Comparison of ENCODE assay signal across 31 cellular contexts in the genomic region with DNA sequence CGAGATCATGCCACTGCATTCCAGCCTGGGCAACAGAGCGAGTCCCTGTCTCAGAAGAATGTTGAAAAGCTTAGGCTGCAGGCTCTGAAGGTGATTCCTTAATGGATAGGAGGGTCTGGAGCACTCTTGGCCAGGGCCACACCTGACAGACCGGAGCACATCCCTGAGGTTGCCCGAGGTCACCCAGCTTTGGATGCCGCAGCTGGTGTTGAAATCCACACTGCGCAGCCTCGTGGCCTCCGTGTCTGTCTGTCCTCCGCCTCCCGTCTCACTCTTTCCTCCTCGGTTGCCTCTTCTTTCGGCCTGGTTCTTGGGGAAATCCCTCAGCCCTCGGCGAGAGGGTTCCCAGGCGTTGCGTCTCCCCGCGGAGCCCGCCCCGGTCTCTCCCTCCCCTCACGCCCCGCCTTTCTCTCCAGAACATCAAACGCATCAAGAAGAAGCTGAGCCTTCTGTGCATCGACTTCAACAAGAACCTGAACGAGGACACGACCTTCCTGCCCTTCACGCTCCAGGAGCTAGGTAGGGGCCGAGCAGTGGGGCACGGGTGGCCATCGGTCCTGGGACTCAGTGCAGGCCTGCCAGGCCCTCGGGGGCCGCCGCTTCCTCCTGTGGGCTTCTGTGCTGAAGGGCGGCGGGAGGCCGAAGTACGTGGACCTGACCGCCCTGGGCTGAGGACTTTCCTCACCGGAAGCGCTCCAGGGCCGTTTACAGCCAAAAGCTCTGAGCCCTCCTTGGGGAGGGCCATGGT.
"Had no signal": no experiment of that assay in that cellular context is flagged by ENCODE, and none has a peak within 500 bp of the region (broad histone marks: within the 10 kb centered on the region; RNA-seq: fewer than 3 reads in every experiment).

No MANE protein-coding gene starts in this region.

- FAIRE-seq: frontal cortex, kidney, TTC549 had no signal

- H3K4me3 ChIP-seq: adrenal gland, body of pancreas, coronary artery, dorsolateral prefrontal cortex, lung, ovary, suprapubic skin, tibial artery had no signal

- H3K4me1 ChIP-seq: suprapubic skin, tibial artery had no signal

- DNase-seq: activated CD4-positive, alpha-beta T cell treated with anti-CD3 and anti-CD28 coated beads for 48 hours; activated CD4-positive, alpha-beta T cell treated with anti-CD3 and anti-CD28 coated beads, Interleukin-2, amount 50 U/mL, for 48 hours; activated CD8-positive, alpha-beta memory T cell treated with anti-CD3 and anti-CD28 coated beads, Interleukin-2, amount 50 U/mL, for 4 hours; activated effector memory CD4-positive, alpha-beta T cell treated with anti-CD3 and anti-CD28 coated beads, Interleukin-2, amount 50 U/mL, for 16 hours; activated naive CD4-positive, alpha-beta T cell treated with anti-CD3 and anti-CD28 coated beads for 36 hours; activated naive CD8-positive, alpha-beta T cell treated with anti-CD3 and anti-CD28 coated beads for 36 hours; activated T-cell treated with anti-CD3 and anti-CD28 coated beads, Interleukin-2, amount 50 U/mL, for 1 hour; aorta; dorsolateral prefrontal cortex; effector memory CD4-positive, alpha-beta T cell; glutamatergic neuron; hippocampal formation; immature natural killer cell; kidney; ovary; retina; stimulated activated CD4-positive, alpha-beta T cell treated with anti-CD3 and anti-CD28 coated beads, Interleukin-15, amount 100 ng/mL, for 24 hours; stimulated activated CD4-positive, alpha-beta T cell treated with anti-CD3 and anti-CD28 coated beads, Interleukin-2, amount 100 ng/mL, for 24 hours; stimulated activated naive B cell treated with anti-CD40 and anti-IgM and Interleukin-4, amounts not matched to agents 10 μg/mL and 1 μg/mL and 100 μg/mL, for 72 hours; T-helper 9 cell; tibial artery; WERI-Rb-1 had no signal

- H3K9me3 ChIP-seq: adrenal gland, body of pancreas, neutrophil, ovary, suprapubic skin, tibial artery had no signal

- H3K27ac ChIP-seq: coronary artery, neutrophil, ovary, suprapubic skin, tibial artery, WERI-Rb-1 had no signal

- ATAC-seq: activated CD4-positive, CD25-positive, alpha-beta regulatory T cell treated with anti-CD3 and anti-CD28 coated beads, Interleukin-2, amount 50 U/mL, for 24 hours; stimulated activated naive B cell treated with anti-CD40 and anti-IgM and Interleukin-4, amounts not matched to agents 10 μg/mL and 1 μg/mL and 100 μg/mL, for 72 hours had no signal

- H3K27me3 ChIP-seq: adrenal gland, body of pancreas, dorsolateral prefrontal cortex, neutrophil, ovary, suprapubic skin, tibial artery had no signal

- H3K36me3 ChIP-seq: ovary had no signal
